8 cellular contexts compared by ENCODE assay signal in the genomic region with DNA sequence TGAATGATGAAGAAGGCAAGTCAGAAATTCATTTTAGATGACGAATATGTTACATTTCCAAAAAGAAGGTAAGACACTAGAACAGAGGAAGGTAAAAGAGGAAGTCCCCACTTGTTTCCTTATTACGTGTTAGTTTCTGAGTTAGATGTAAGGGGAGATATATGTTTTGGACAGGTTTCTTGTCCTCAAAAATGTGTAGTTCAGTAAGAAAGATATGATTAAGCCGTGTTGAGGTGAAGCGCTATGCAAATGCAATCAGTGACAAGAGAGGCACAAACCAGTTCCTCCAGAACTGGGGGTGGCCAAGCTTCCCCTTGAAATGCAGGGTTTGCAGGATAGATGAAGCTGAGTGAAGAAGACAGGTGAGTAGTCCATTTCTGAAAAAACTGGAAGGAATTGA.
DNase-seq lines count a peak whose midpoint lies in the region; ATAC-seq and TF ChIP-seq lines count a peak whose summit lies in the region.

No MANE protein-coding gene starts in this region.

- TF ChIP-seq POLR2A in GM18505 (IDR thresholded peaks at IDR 0.05; ENCODE audit: borderline replicate concordance, extremely low read depth, insufficient read depth, insufficient read length), result no peak

- ATAC-seq in GM18505 (IDR thresholded peaks at IDR 0.05; ENCODE audit: unreplicated experiment) (peak; percentile 62), HG02642 (IDR thresholded peaks at IDR 0.05; ENCODE audit: poor library complexity, unreplicated experiment) (peak; percentile 41), esophagus mucosa (peak; percentile 38), HG02571 (IDR thresholded peaks at IDR 0.05; ENCODE audit: unreplicated experiment) (no peak), GM19035 (IDR thresholded peaks at IDR 0.05; ENCODE audit: unreplicated experiment) (no peak)

- peak; percentile 15 for DNase-seq in SIG-M5 (lab: John Stamatoyannopoulos, UW)
- DNase-seq in DMS153 (lab: John Stamatoyannopoulos, UW), result no peak
- DNase-seq in NCI-H1105 (lab: John Stamatoyannopoulos, UW), result no peak

Comparison
In these comparisons a context has a peak if more than half of its experiments do, and no peak if none do; other contexts are left out.
1. ATAC-seq: peak in GM18505 (single experiment), HG02642 (single experiment) and esophagus mucosa (single experiment); none in HG02571 (single experiment) and GM19035 (single experiment).